7 cellular contexts compared by ENCODE assay signal in the genomic region with DNA sequence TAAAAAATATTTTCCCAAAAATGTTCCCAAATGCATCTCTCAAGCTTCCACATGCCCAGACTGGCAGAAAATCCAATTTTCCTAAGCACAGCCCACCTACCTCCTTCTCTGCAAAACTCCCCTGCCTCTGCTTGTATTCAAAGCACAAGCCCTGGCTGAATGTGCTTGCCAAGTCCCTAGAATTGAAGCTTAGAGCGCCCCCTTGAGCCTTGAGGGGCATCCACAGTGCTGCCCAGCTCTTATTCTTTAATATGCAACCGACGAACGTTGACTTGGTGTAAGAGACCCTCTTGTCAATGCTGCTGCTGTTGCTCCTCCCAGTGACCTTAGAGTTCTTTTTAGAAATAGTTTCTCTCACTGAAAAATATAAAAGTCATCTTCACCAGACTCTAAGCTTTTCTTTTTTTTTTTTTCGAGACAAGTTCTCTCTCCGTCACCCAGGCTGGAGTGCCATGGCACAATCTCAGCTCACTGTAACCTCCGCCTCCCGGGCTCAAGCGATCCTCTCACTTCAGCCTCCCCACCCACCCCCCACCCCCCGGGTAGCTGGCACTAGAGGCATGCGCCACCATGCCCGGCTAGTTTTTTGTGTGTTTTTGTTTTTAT.
DNase-seq lines count a peak whose midpoint lies in the region; FAIRE-seq and TF ChIP-seq lines count a peak whose summit lies in the region.

No MANE protein-coding gene starts in this region.

- no peaks in the 10 kb centered on the region for H3F3A ChIP-seq in MM.1S (ENCODE audit: insufficient read depth, low read length)

- H2BK5ac ChIP-seq in trophoblast cell (ENCODE audit: low read depth, low read length, poor library complexity): no peak overlapping the region

- no peak overlapping the region for H4K8ac ChIP-seq in trophoblast cell (ENCODE audit: low read depth, low read length)

- no peak overlapping the region for H4K91ac ChIP-seq in trophoblast cell (ENCODE audit: low read depth, low read length)

- H3K9me3 ChIP-seq in MM.1S (replicated peaks; ENCODE audit: insufficient read depth, low read length) (no peaks in the 10 kb centered on the region), SK-N-MC (ENCODE audit: low read depth, low read length) (no peaks in the 10 kb centered on the region), trophoblast cell (ENCODE audit: insufficient read depth, low read depth, low read length) (no peaks in the 10 kb centered on the region)

- FAIRE-seq in GM12892 (lab: Jason Lieb, UNC): peak; percentile 71

- peaks cover 5% of the 10 kb centered on the region for H3K4me1 Mint-ChIP-seq in activated naive CD4-positive, alpha-beta T cell treated with anti-CD3 and anti-CD28 coated beads for 36 hours (ENCODE audit: low read depth)
- no peaks in the 10 kb centered on the region for H3K4me1 Mint-ChIP-seq in type B pancreatic cell (ENCODE audit: unreplicated experiment)

- no peak overlapping the region for H3K18ac ChIP-seq in trophoblast cell (ENCODE audit: low read length)

- H3K9me2 ChIP-seq in MM.1S (replicated peaks; ENCODE audit: insufficient read depth, low read length): no peaks in the 10 kb centered on the region

- H2BK12ac ChIP-seq in trophoblast cell (ENCODE audit: low read length): no peak overlapping the region

- WGBS in trophoblast cell (ENCODE audit: extremely low coverage, insufficient coverage, insufficient read length): no CpG with 5 or more reads among the region's 12 CpGs

- intact Hi-C loops in activated naive CD4-positive, alpha-beta T cell treated with anti-CD3 and anti-CD28 coated beads for 36 hours (cut with micrococcal nuclease): loop anchor here (1.0 kb wide), 2 partner anchors 130 to 180 kb away; no protein-coding TSS in a partner anchor

- no peak overlapping the region for H2AK5ac ChIP-seq in trophoblast cell (ENCODE audit: low read length)

- peak; percentile 40 for DNase-seq in GM12892 (ENCODE audit: insufficient read length)
- peak; percentile 86 for DNase-seq in MM.1S
- peak; percentile 90 for DNase-seq in SK-N-MC (ENCODE audit: low read depth, low spot score)
- DNase-seq in activated naive CD4-positive, alpha-beta T cell treated with anti-CD3 and anti-CD28 coated beads for 36 hours: peak; percentile 87
- peak; percentile 58 for DNase-seq in glomerular visceral epithelial cell (ENCODE audit: extremely low spot score)
- peak; percentile 83 to 96 for DNase-seq in trophoblast cell
- no peak for DNase-seq in type B pancreatic cell (ENCODE audit: extremely low spot score, unreplicated experiment)

- H3K4me2 ChIP-seq in MM.1S (ENCODE audit: low read depth, low read length) (no peak overlapping the region), trophoblast cell (ENCODE audit: low read length) (no peak overlapping the region)

- peak; percentile 83 for TF ChIP-seq CTCF in MM.1S (IDR thresholded peaks at IDR 0.05; ENCODE audit: low read length)
- peak; percentile 88 for TF ChIP-seq CTCF in type B pancreatic cell (conservative IDR thresholded peaks at IDR 0.05)

- H3K27ac Mint-ChIP-seq in activated naive CD4-positive, alpha-beta T cell treated with anti-CD3 and anti-CD28 coated beads for 36 hours: no peak overlapping the region
- H3K27ac Mint-ChIP-seq in type B pancreatic cell: no peak overlapping the region

- no peak overlapping the region for H3K4ac ChIP-seq in trophoblast cell (ENCODE audit: low read depth, low read length)

- H3K4me3 Mint-ChIP-seq in activated naive CD4-positive, alpha-beta T cell treated with anti-CD3 and anti-CD28 coated beads for 36 hours: no peak overlapping the region
- H3K4me3 Mint-ChIP-seq in type B pancreatic cell: no peak overlapping the region

- peaks cover 4% of the 10 kb centered on the region for H3K27me3 Mint-ChIP-seq in activated naive CD4-positive, alpha-beta T cell treated with anti-CD3 and anti-CD28 coated beads for 36 hours (ENCODE audit: low read depth)
- no peaks in the 10 kb centered on the region for H3K27me3 Mint-ChIP-seq in type B pancreatic cell

- no peaks in the 10 kb centered on the region for H4K20me1 ChIP-seq in MM.1S (ENCODE audit: insufficient read depth, low read length)

- no peak overlapping the region for H4K12ac ChIP-seq in trophoblast cell (ENCODE audit: low read depth, low read length)

- H3K27ac ChIP-seq in MM.1S (ENCODE audit: low read length): no peak overlapping the region
- peak overlapping the region; percentile 97; the same call in 1 of the 2 replicates for H3K27ac ChIP-seq in SK-N-MC
- H3K27ac ChIP-seq in trophoblast cell (ENCODE audit: low read depth, low read length): no peak overlapping the region

- H3K36me3 Mint-ChIP-seq in activated naive CD4-positive, alpha-beta T cell treated with anti-CD3 and anti-CD28 coated beads for 36 hours (ENCODE audit: low read depth): no peaks in the 10 kb centered on the region
- H3K36me3 Mint-ChIP-seq in type B pancreatic cell: no peaks in the 10 kb centered on the region

- no peaks in the 10 kb centered on the region for H3K4me1 ChIP-seq in MM.1S (ENCODE audit: low read length)
- no peaks in the 10 kb centered on the region for H3K4me1 ChIP-seq in trophoblast cell (ENCODE audit: control insufficient read depth in 1 of 2, insufficient read depth in 2 of 2, low read length in 2 of 2)

- no peaks in the 10 kb centered on the region for H3K79me1 ChIP-seq in trophoblast cell (ENCODE audit: low read length)

- H2BK120ac ChIP-seq in trophoblast cell (ENCODE audit: insufficient read depth, low read length, poor library complexity): no peak overlapping the region

- H3K9me3 Mint-ChIP-seq in activated naive CD4-positive, alpha-beta T cell treated with anti-CD3 and anti-CD28 coated beads for 36 hours: no peaks in the 10 kb centered on the region
- no peaks in the 10 kb centered on the region for H3K9me3 Mint-ChIP-seq in type B pancreatic cell

- no peak for TF ChIP-seq POLR2A in GM12892 (IDR thresholded peaks at IDR 0.05; ENCODE audit: low read depth, low read length)

- H3K14ac ChIP-seq in trophoblast cell (ENCODE audit: low read length): no peak overlapping the region

- no peak overlapping the region for H3K23ac ChIP-seq in trophoblast cell (ENCODE audit: low read length)

- no peak overlapping the region for H2AFZ ChIP-seq in MM.1S (ENCODE audit: low read length)
- no peak overlapping the region for H2AFZ ChIP-seq in trophoblast cell (ENCODE audit: insufficient read depth, low read length, poor library complexity)

- CTCF ChIA-PET in activated naive CD4-positive, alpha-beta T cell treated with anti-CD3 and anti-CD28 coated beads for 36 hours (lab: Charles Lee): interaction anchor here (0.7 to 4.3 kb wide), 35 partner anchors 10 to 378 kb away, joined by 3 to 35 read pairs (median 4); no protein-coding TSS in a partner anchor

- H3K27me3 ChIP-seq in MM.1S (replicated peaks; ENCODE audit: insufficient read depth, low read length) (peaks cover 8% of the 10 kb centered on the region; the same call in 1 of the 2 replicates), trophoblast cell (ENCODE audit: insufficient read depth, low read length) (no peaks in the 10 kb centered on the region)

- H3K79me2 ChIP-seq in MM.1S (ENCODE audit: low read length) (no peaks in the 10 kb centered on the region), trophoblast cell (ENCODE audit: control insufficient read depth, insufficient read depth, low read length, poor library complexity) (no peaks in the 10 kb centered on the region)

- H3K9ac ChIP-seq in MM.1S (ENCODE audit: low read length) (no peak overlapping the region), SK-N-MC (ENCODE audit: insufficient read length) (no peak overlapping the region), trophoblast cell (ENCODE audit: low read length) (no peak overlapping the region)

- H3K36me3 ChIP-seq in MM.1S (replicated peaks; ENCODE audit: insufficient read depth, low read length): no peaks in the 10 kb centered on the region
- no peaks in the 10 kb centered on the region for H3K36me3 ChIP-seq in SK-N-MC (ENCODE audit: insufficient read depth, low read length)
- H3K36me3 ChIP-seq in trophoblast cell (ENCODE audit: control insufficient read depth in 1 of 2, insufficient read depth in 2 of 2, low read length in 2 of 2): no peaks in the 10 kb centered on the region

- no peak overlapping the region for H3K4me3 ChIP-seq in MM.1S (ENCODE audit: low read length)
- no peak overlapping the region for H3K4me3 ChIP-seq in SK-N-MC
- no peak overlapping the region for H3K4me3 ChIP-seq in trophoblast cell (ENCODE audit: low read depth, low read length)
